In genomic region chr5:168681556-168682183, GRCh38 we compare ENCODE assay signal across 10 cellular contexts.
DNase-seq lines count a peak whose midpoint lies in the region; ATAC-seq and TF ChIP-seq lines count a peak whose summit lies in the region.
"Had no signal": no experiment of that assay in that cellular context is flagged by ENCODE, and none has a peak within 500 bp of the region (broad histone marks: within the 10 kb centered on the region; RNA-seq: fewer than 3 reads in every experiment).

No MANE protein-coding gene starts in this region.

- DNase-seq in GM23248 (peak; percentile 82), adrenal gland (peak; percentile 56 to 90 (median 83)), heart right ventricle (peak; percentile 53 to 56), sigmoid colon (no peak), PC-3 (no peak), DMS 273 treated with DMSO at 0.1 percent for 48 hours (lab: John Stamatoyannopoulos, UW) (no peak), NCI-H2081 (lab: John Stamatoyannopoulos, UW) (no peak)
- DNase-seq: activated effector memory CD4-positive, alpha-beta T cell treated with anti-CD3 and anti-CD28 coated beads, Interleukin-2, amount 50 U/mL, for 16 hours; NCI-H1694 treated with DMSO at 0.1 percent for 48 hours had no signal

- H4K20me1 ChIP-seq in GM23248 (ENCODE audit: insufficient read depth), result no peaks in the 10 kb centered on the region
- no peaks in the 10 kb centered on the region for H4K20me1 ChIP-seq in PC-3 (ENCODE audit: low read length)

- in situ Hi-C loops in GM23248 (cut with MboI), result no loop called here

- TF ChIP-seq EP300 in sigmoid colon (IDR thresholded peaks at IDR 0.05), result peak in 1 of 4 donors; percentile 48

- H3K9ac ChIP-seq in GM23248 (peak overlapping the region; percentile 14), PC-3 (ENCODE audit: low read length) (no peak overlapping the region)

- no peaks in the 10 kb centered on the region for H3K9me3 ChIP-seq in GM23248 (ENCODE audit: low read depth)
- no peaks in the 10 kb centered on the region for H3K9me3 ChIP-seq in adrenal gland (replicated peaks in 1 of 3)
- H3K9me3 ChIP-seq in heart right ventricle, result no peaks in the 10 kb centered on the region
- H3K9me3 ChIP-seq in sigmoid colon, result no peaks in the 10 kb centered on the region
- H3K9me3 ChIP-seq in PC-3 (ENCODE audit: low read length), result no peaks in the 10 kb centered on the region

- no peaks in the 10 kb centered on the region for H3K36me3 ChIP-seq in GM23248 (ENCODE audit: low read depth)
- H3K36me3 ChIP-seq in adrenal gland (replicated peaks in 1 of 2), result no peaks in the 10 kb centered on the region
- H3K36me3 ChIP-seq in heart right ventricle, result no peaks in the 10 kb centered on the region
- peaks cover 0 to 13% (median 0%) of the 10 kb centered on the region in 4 donors for H3K36me3 ChIP-seq in sigmoid colon
- no peaks in the 10 kb centered on the region for H3K36me3 ChIP-seq in PC-3 (ENCODE audit: low read depth, low read length)

- WGBS in GM23248 (ENCODE audit: low coverage in 1 of 2, low lambda C conversion rate in 2 of 2, missing lambda C conversion rate in 2 of 2), 2 experiments, result 11 to 17% methylated on average over 4 of the region's 4 CpGs
- 16 to 34% (median 31%) methylated on average over 4 of the region's 4 CpGs for WGBS in adrenal gland, 4 donors
- WGBS in heart right ventricle, 2 donors, result 28 to 37% methylated on average over 4 of the region's 4 CpGs
- WGBS in sigmoid colon, 2 donors, result 58 to 61% methylated on average over 4 of the region's 4 CpGs

- H3K79me2 ChIP-seq in GM23248 (ENCODE audit: insufficient read depth), result no peaks in the 10 kb centered on the region
- no peaks in the 10 kb centered on the region for H3K79me2 ChIP-seq in PC-3 (ENCODE audit: low read length)

- H3K4me3 ChIP-seq in GM23248 (no peak overlapping the region), adrenal gland (no peak overlapping the region), heart right ventricle (no peak overlapping the region), sigmoid colon (no peak overlapping the region), PC-3 (ENCODE audit: low read length) (no peak overlapping the region)

- H3K27ac ChIP-seq in GM23248 (peak overlapping the region; percentile 47), adrenal gland (peak overlapping the region; percentile 7 to 86 (median 54)), heart right ventricle (peak overlapping the region in 9 of 10 donors; percentile 22 to 74 (median 58)), sigmoid colon (peak overlapping the region in 3 of 4 donors; percentile 4 to 53 (median 24)), PC-3 (ENCODE audit: low read length) (no peak overlapping the region)

- H3F3A ChIP-seq in GM23248 (ENCODE audit: insufficient read depth) (peaks cover 19% of the 10 kb centered on the region), PC-3 (ENCODE audit: low read length, unreplicated experiment) (no peaks in the 10 kb centered on the region)

- H3K9me2 ChIP-seq in GM23248 (ENCODE audit: insufficient read depth), result no peaks in the 10 kb centered on the region
- no peaks in the 10 kb centered on the region for H3K9me2 ChIP-seq in PC-3 (replicated peaks; ENCODE audit: low read length)

- POLR2A ChIA-PET in PC-3 (lab: Charles Lee; ENCODE audit: unreplicated experiment), result interaction anchor here (0.5 kb wide), 1 partner anchor 42 kb away, joined by 3 read pairs; no protein-coding TSS in a partner anchor

- H3K27me3 ChIP-seq in GM23248 (replicated peaks; ENCODE audit: insufficient read depth), result no peaks in the 10 kb centered on the region
- no peaks in the 10 kb centered on the region for H3K27me3 ChIP-seq in adrenal gland
- no peaks in the 10 kb centered on the region for H3K27me3 ChIP-seq in heart right ventricle
- no peaks in the 10 kb centered on the region for H3K27me3 ChIP-seq in sigmoid colon
- H3K27me3 ChIP-seq in PC-3 (ENCODE audit: low read length), result no peaks in the 10 kb centered on the region

- no TSS peak for BruUV-seq in PC-3 (replicated peaks; lab: Mats Ljungman, UMichigan)

- CTCF ChIA-PET in PC-3 (lab: Charles Lee), result interaction anchor here (0.6 kb wide), 1 partner anchor 124 kb away, joined by 3 read pairs; no protein-coding TSS in a partner anchor

- TF ChIP-seq CTCF in adrenal gland (IDR thresholded peaks at IDR 0.05) (no peak), heart right ventricle (IDR thresholded peaks at IDR 0.05) (peak in 1 of 9 donors; percentile 15), sigmoid colon (IDR thresholded peaks at IDR 0.05) (no peak), PC-3 (conservative IDR thresholded peaks at IDR 0.05; ENCODE audit: low read depth, low read length) (no peak)

- no peak overlapping the region for H2AFZ ChIP-seq in GM23248
- no peak overlapping the region for H2AFZ ChIP-seq in PC-3 (ENCODE audit: low read length)

- H3K4me2 ChIP-seq in GM23248 (ENCODE audit: unreplicated experiment), result peak overlapping the region; percentile 43
- H3K4me2 ChIP-seq in PC-3 (ENCODE audit: low read length), result no peak overlapping the region

- TF ChIP-seq POLR2A in adrenal gland (IDR thresholded peaks at IDR 0.05) (peak in 1 of 2 donors; percentile 6), sigmoid colon (IDR thresholded peaks at IDR 0.05) (no peak)

- peaks cover 16% of the 10 kb centered on the region for H3K4me1 ChIP-seq in GM23248 (ENCODE audit: insufficient read depth)
- peaks cover 0 to 24% of the 10 kb centered on the region in 2 donors for H3K4me1 ChIP-seq in adrenal gland (replicated peaks in 1 of 2)
- peaks cover 0 to 42% (median 26%) of the 10 kb centered on the region in 9 donors for H3K4me1 ChIP-seq in heart right ventricle
- H3K4me1 ChIP-seq in sigmoid colon, result peaks cover 0 to 19% (median 4%) of the 10 kb centered on the region in 4 donors
- no peaks in the 10 kb centered on the region for H3K4me1 ChIP-seq in PC-3 (ENCODE audit: insufficient read depth, low read length)

- intact Hi-C loops in adrenal gland (cut with DNase I), result loop anchor here in 1 of 2 donors (10.0 kb wide), 1 partner anchor 623 kb away; the partner anchor contains the start of gene SLIT3
- intact Hi-C loops in heart right ventricle (cut with DNase I), result loop anchor here in 6 of 10 donors (5.0 to 10.0 kb wide), 5 partner anchors 621 to 903 kb away; partner anchors contain the start of genes SLIT3 (in 4 of the 6) and SPDL1 (in 1 of the 6)
- intact Hi-C loops in sigmoid colon (cut with DNase I), result loop anchor here (10.0 kb wide), 1 partner anchor 863 kb away; no protein-coding TSS in a partner anchor
- intact Hi-C loops in PC-3 (cut with micrococcal nuclease), result no loop called here

- ATAC-seq in heart right ventricle, result peak; percentile 45 to 94 (median 84)
- ATAC-seq in PC-3, result no peak
- no peak for ATAC-seq in HG03571 (IDR thresholded peaks at IDR 0.05; ENCODE audit: unreplicated experiment)

Comparison
In these comparisons a context has a peak if more than half of its experiments do, and no peak if none do; other contexts are left out.
1. DNase-seq: peak in GM23248 (single experiment), adrenal gland (7 of 7) and heart right ventricle (2 of 2); none in sigmoid colon (single experiment), PC-3 (single experiment), DMS 273 treated with DMSO at 0.1 percent for 48 hours (single experiment) and NCI-H2081 (0 of 2).
2. ATAC-seq: peak in heart right ventricle (8 of 8); none in PC-3 (single experiment) and HG03571 (single experiment).